Comparison of ENCODE assay signal across 18 cellular contexts in genomic region chr10:82191653-82192052, GRCh38.
DNase-seq lines count a peak whose midpoint lies in the region; ATAC-seq and TF ChIP-seq lines count a peak whose summit lies in the region.
"Had no signal": no experiment of that assay in that cellular context is flagged by ENCODE, and none has a peak within 500 bp of the region (broad histone marks: within the 10 kb centered on the region; RNA-seq: fewer than 3 reads in every experiment).

No MANE protein-coding gene starts in this region.

- H3K36me3 Mint-ChIP-seq in stimulated activated memory B cell treated with anti-CD40 and anti-IgM and Interleukin-4, amounts not matched to agents 10 μg/mL and 1 μg/mL and 100 μg/mL, for 72 hours = no peaks in the 10 kb centered on the region
- H3K36me3 Mint-ChIP-seq: CD14-positive monocyte; CD4-positive, alpha-beta memory T cell had no signal

- H3K27ac Mint-ChIP-seq in stimulated activated memory B cell treated with anti-CD40 and anti-IgM and Interleukin-4, amounts not matched to agents 10 μg/mL and 1 μg/mL and 100 μg/mL, for 72 hours = no peak overlapping the region
- H3K27ac Mint-ChIP-seq: CD14-positive monocyte; CD4-positive, alpha-beta memory T cell; GM23338 had no signal

- H3K27ac ChIP-seq in dorsolateral prefrontal cortex (peak overlapping the region in 31 of 59 donors; percentile 2 to 84 (median 55)), temporal lobe (ENCODE audit: low read depth, low read length) (peak overlapping the region; percentile 10)
- H3K27ac ChIP-seq: 22Rv1, A549, BLaER1 had no signal

- intact Hi-C loops in dorsolateral prefrontal cortex (cut with DNase I) = no loop called here

- no peak for ATAC-seq in stimulated activated memory B cell treated with anti-CD40 and anti-IgM and Interleukin-4, amounts not matched to agents 10 μg/mL and 1 μg/mL and 100 μg/mL, for 72 hours
- ATAC-seq: A549, GM23338 had no signal

- peaks cover 4% of the 10 kb centered on the region for H3K9me3 Mint-ChIP-seq in stimulated activated memory B cell treated with anti-CD40 and anti-IgM and Interleukin-4, amounts not matched to agents 10 μg/mL and 1 μg/mL and 100 μg/mL, for 72 hours
- H3K9me3 Mint-ChIP-seq: GM23338 had no signal

- no peaks in the 10 kb centered on the region for H3K27me3 ChIP-seq in dorsolateral prefrontal cortex
- H3K27me3 ChIP-seq: BLaER1 had no signal

- DNase-seq in Ammon's horn (ENCODE audit: low spot score) (peak; percentile 63), dorsolateral prefrontal cortex (no peak), midbrain (lab: John Stamatoyannopoulos, UW) (peak; percentile 48), NCI-H510A treated with DMSO at 0.1 percent for 48 hours (lab: John Stamatoyannopoulos, UW) (no peak), NCI-H1694 treated with DMSO at 0.1 percent for 48 hours (lab: John Stamatoyannopoulos, UW) (no peak)
- DNase-seq: AML-193; CD4-positive, alpha-beta memory T cell; DMS153; DMS79; GDM1; HCEC 1CT had no signal

- no peak for TF ChIP-seq CTCF in dorsolateral prefrontal cortex (IDR thresholded peaks at IDR 0.05 in 54 of 56, conservative IDR thresholded peaks at IDR 0.05 in 2 of 56; ENCODE audit: low read depth in 1 of 56, partially characterized antibody in 56 of 56)

- no peaks in the 10 kb centered on the region for H3K4me1 Mint-ChIP-seq in stimulated activated memory B cell treated with anti-CD40 and anti-IgM and Interleukin-4, amounts not matched to agents 10 μg/mL and 1 μg/mL and 100 μg/mL, for 72 hours
- H3K4me1 Mint-ChIP-seq: CD14-positive monocyte; CD4-positive, alpha-beta memory T cell had no signal

- H3K27me3 Mint-ChIP-seq in stimulated activated memory B cell treated with anti-CD40 and anti-IgM and Interleukin-4, amounts not matched to agents 10 μg/mL and 1 μg/mL and 100 μg/mL, for 72 hours = no peaks in the 10 kb centered on the region
- H3K27me3 Mint-ChIP-seq: CD4-positive, alpha-beta memory T cell had no signal

- H3K4me3 ChIP-seq in dorsolateral prefrontal cortex = peak overlapping the region in 3 of 59 donors; percentile 5 to 26 (median 14)
- H3K4me3 ChIP-seq: A549, BLaER1, GM23338 had no signal

- no peak overlapping the region for H3K4me3 Mint-ChIP-seq in stimulated activated memory B cell treated with anti-CD40 and anti-IgM and Interleukin-4, amounts not matched to agents 10 μg/mL and 1 μg/mL and 100 μg/mL, for 72 hours
- H3K4me3 Mint-ChIP-seq: CD14-positive monocyte; CD4-positive, alpha-beta memory T cell; GM23338 had no signal

Comparison
In these comparisons a context has a peak if more than half of its experiments do, and no peak if none do; other contexts are left out.
1. DNase-seq: peak in Ammon's horn (single experiment) and midbrain (single experiment); none in dorsolateral prefrontal cortex (0 of 10), NCI-H510A treated with DMSO at 0.1 percent for 48 hours (single experiment) and NCI-H1694 treated with DMSO at 0.1 percent for 48 hours (single experiment).